17 cellular contexts compared by ENCODE assay signal in genomic region chr22:46629291-46629690, GRCh38. TPM values are rescaled to one million over a fixed set of nuclear protein-coding genes. Genes with fewer than 3 reads are reported as not detected.
DNase-seq lines count a peak whose midpoint lies in the region; ATAC-seq and TF ChIP-seq lines count a peak whose summit lies in the region.
"Had no signal": no experiment of that assay in that cellular context is flagged by ENCODE, and none has a peak within 500 bp of the region (broad histone marks: within the 10 kb centered on the region; RNA-seq: fewer than 3 reads in every experiment).

No MANE protein-coding gene starts in this region.

- H3K9me3 ChIP-seq in heart right ventricle = no peaks in the 10 kb centered on the region
- no peaks in the 10 kb centered on the region for H3K9me3 ChIP-seq in H9 (ENCODE audit: control insufficient read depth, low read depth, low read length)
- H3K9me3 ChIP-seq: Caco-2 had no signal

- ATAC-seq in Right ventricle myocardium inferior = no peak
- no peak for ATAC-seq in heart right ventricle

- H4K20me1 ChIP-seq in H9 (ENCODE audit: control insufficient read depth, insufficient read depth, insufficient read length) = no peaks in the 10 kb centered on the region

- H4K91ac ChIP-seq in H9 (ENCODE audit: insufficient read length, low read depth, low read length) = no peak overlapping the region

- H3K4me1 ChIP-seq in heart right ventricle (peaks cover 4 to 35% (median 14%) of the 10 kb centered on the region in 9 donors), H9 (ENCODE audit: insufficient read depth, low read length) (no peaks in the 10 kb centered on the region)

- TF ChIP-seq CTCF in heart right ventricle (IDR thresholded peaks at IDR 0.05) = no peak
- TF ChIP-seq CTCF in H9 (conservative IDR thresholded peaks at IDR 0.05) = no peak
- no peak for TF ChIP-seq CTCF in glutamatergic neuron (IDR thresholded peaks at IDR 0.05; ENCODE audit: partially characterized antibody, unreplicated experiment)

- H3K79me1 ChIP-seq in H9 (ENCODE audit: insufficient read depth, low read depth, low read length, poor library complexity, severe bottlenecking) = no peaks in the 10 kb centered on the region

- H3K36me3 Mint-ChIP-seq in H9 (ENCODE audit: insufficient read depth in 1 of 3, low read depth in 3 of 3) (peaks cover 0 to 15% (median 3%) of the 10 kb centered on the region in 3 experiments; a peak in 3 of 7 replicates), glutamatergic neuron (ENCODE audit: unreplicated experiment) (no peaks in the 10 kb centered on the region)
- H3K36me3 Mint-ChIP-seq: CD4-positive, alpha-beta memory T cell had no signal

- H2BK120ac ChIP-seq in H9 (ENCODE audit: low read depth, low read length, poor library complexity, severe bottlenecking) = no peak overlapping the region

- peaks cover 0 to 36% (median 11%) of the 10 kb centered on the region in 9 donors for H3K36me3 ChIP-seq in heart right ventricle

- H4K5ac ChIP-seq in H9 (ENCODE audit: insufficient read length, low read depth, low read length) = no peak overlapping the region

- H3K4me1 Mint-ChIP-seq in H9 (peaks cover 12 to 37% of the 10 kb centered on the region in 2 experiments), glutamatergic neuron (ENCODE audit: low read depth, unreplicated experiment) (peaks cover 6% of the 10 kb centered on the region)

- H3K9me3 Mint-ChIP-seq in H9 (no peaks in the 10 kb centered on the region), glutamatergic neuron (ENCODE audit: unreplicated experiment) (peaks cover 3% of the 10 kb centered on the region)
- H3K9me3 Mint-ChIP-seq: CD4-positive, alpha-beta memory T cell; HFFc6 had no signal

- intact Hi-C loops in Right ventricle myocardium inferior (cut with DNase I) (no loop called here), heart right ventricle (cut with DNase I) (no loop called here)

- H3K4me3 Mint-ChIP-seq in H9 (no peak overlapping the region), glutamatergic neuron (ENCODE audit: unreplicated experiment) (no peak overlapping the region)
- H3K4me3 Mint-ChIP-seq: B cell; CD4-positive, alpha-beta memory T cell; HFFc6 had no signal

- H3K27ac Mint-ChIP-seq in H9 (peak overlapping the region in 1 of 3 experiments; percentile 31; a peak in 1 of 7 replicates), glutamatergic neuron (ENCODE audit: unreplicated experiment) (peak overlapping the region; percentile 52)
- H3K27ac Mint-ChIP-seq: B cell, HFFc6 had no signal

- H2BK20ac ChIP-seq in H9 (ENCODE audit: low read depth, low read length, poor library complexity, severe bottlenecking) = no peak overlapping the region

- H3K18ac ChIP-seq in H9 (ENCODE audit: insufficient read length, low read depth, low read length) = no peak overlapping the region

- H2BK12ac ChIP-seq in H9 (ENCODE audit: insufficient read length, low read depth, low read length) = no peak overlapping the region

- WGBS in heart right ventricle, 2 donors = 87 to 88% methylated on average over 16 of the region's 16 CpGs
- WGBS in H9 (ENCODE audit: extremely low coverage, insufficient read length, low lambda C conversion rate) = no CpG with 5 or more reads among the region's 16 CpGs

- H3K23me2 ChIP-seq in H9 (ENCODE audit: insufficient read length, low read depth, low read length, poor library complexity, severe bottlenecking) = no peaks in the 10 kb centered on the region

- no peak overlapping the region for H3K4ac ChIP-seq in H9 (ENCODE audit: low read depth, low read length)

- H2AK5ac ChIP-seq in H9 (ENCODE audit: insufficient read length, low read length) = no peak overlapping the region

- H3K4me3 ChIP-seq in heart right ventricle = no peak overlapping the region
- H3K4me3 ChIP-seq: GM23248 had no signal

- no peaks in the 10 kb centered on the region for H3K79me2 ChIP-seq in H9 (ENCODE audit: insufficient read depth, low read length)

- H4K8ac ChIP-seq in H9 (replicated peaks; ENCODE audit: insufficient read length, low read depth, low read length) = no peak overlapping the region

- no peak overlapping the region for H3T11ph ChIP-seq in H9 (ENCODE audit: low read length)

- H3K4me2 ChIP-seq in H9 (ENCODE audit: insufficient read depth, insufficient read length, low read length) = no peak overlapping the region

- DNase-seq in Right ventricle myocardium inferior (ENCODE audit: missing footprints) = peak; percentile 16
- DNase-seq in heart right ventricle = no peak
- DNase-seq in H9 = no peak
- DNase-seq in glutamatergic neuron = no peak
- DNase-seq in caudate nucleus (lab: John Stamatoyannopoulos, UW) = no peak
- no peak for DNase-seq in HPDE6-E6E7 (ENCODE audit: extremely low spot score)
- no peak for DNase-seq in HCEC 1CT
- DNase-seq: C1 segment of cervical spinal cord; Caco-2; CD4-positive, alpha-beta memory T cell; DMS153; DND-41; GM23248; H7; HFFc6 had no signal

- H3K27me3 Mint-ChIP-seq in H9 (ENCODE audit: low read depth) (no peaks in the 10 kb centered on the region; the same call in 1 of the 2 replicates), glutamatergic neuron (ENCODE audit: unreplicated experiment) (peaks cover 11% of the 10 kb centered on the region)
- H3K27me3 Mint-ChIP-seq: B cell; CD4-positive, alpha-beta memory T cell had no signal

- H3K27ac ChIP-seq in heart right ventricle (no peak overlapping the region), H9 (ENCODE audit: insufficient read length, low read depth, low read length) (no peak overlapping the region), caudate nucleus (ENCODE audit: low read depth, low read length) (no peak overlapping the region)
- H3K27ac ChIP-seq: 22Rv1, GM23248 had no signal

- H2AFZ ChIP-seq in H9 (ENCODE audit: low read length) = no peak overlapping the region
- H2AFZ ChIP-seq: GM23248 had no signal

- H2BK15ac ChIP-seq in H9 (ENCODE audit: low read depth, low read length) = peak overlapping the region; percentile 26; the same call in 1 of the 2 replicates

- H3K14ac ChIP-seq in H9 (ENCODE audit: insufficient read depth, low read length) = no peak overlapping the region

- H3K23ac ChIP-seq in H9 (ENCODE audit: insufficient read length, low read depth, low read length) = no peak overlapping the region

- H3K56ac ChIP-seq in H9 (ENCODE audit: insufficient read length, low read depth, low read length) = no peak overlapping the region

- no peak overlapping the region for H3K9ac ChIP-seq in H9 (ENCODE audit: extremely low read depth, insufficient read length, low read length)
- H3K9ac ChIP-seq: GM23248 had no signal

- H2BK5ac ChIP-seq in H9 (ENCODE audit: insufficient read length, low read length) = no peak overlapping the region

- H3K27me3 ChIP-seq in heart right ventricle = no peaks in the 10 kb centered on the region
- H3K27me3 ChIP-seq in H9 (ENCODE audit: insufficient read depth, low read length) = no peaks in the 10 kb centered on the region

RNA-seq across cellular contexts. Expression of gene GRAMD4, which starts 9.1 kb away (rescaled TPM):
- total RNA-seq in Right ventricle myocardium inferior (80.0 TPM), heart right ventricle (100 to 1,000 TPM in 3 of 10 donors, 10 to 100 TPM in 7; 53.9 to 143 (median 71.0) TPM), H9 (2021) (19.8 and 20.4 TPM in 2 replicates), glutamatergic neuron (ENCODE audit: unreplicated experiment) (85.7 TPM)
- 10 to 100 TPM; 29.3 to 33.3 TPM for polyA plus RNA-seq in heart right ventricle
